ENCODE assay signal across 30 cellular contexts in genomic region chr5:138737494-138738265, GRCh38. TPM values are rescaled to one million over a fixed set of nuclear protein-coding genes. Genes with fewer than 3 reads are reported as not detected.
DNase-seq lines count a peak whose midpoint lies in the region; ATAC-seq and TF ChIP-seq lines count a peak whose summit lies in the region.
"Had no signal": no experiment of that assay in that cellular context is flagged by ENCODE, and none has a peak within 500 bp of the region (broad histone marks: within the 10 kb centered on the region; RNA-seq: fewer than 3 reads in every experiment).

No MANE protein-coding gene starts in this region.

- H3K4me3 Mint-ChIP-seq in activated CD4-positive, alpha-beta T cell treated with anti-CD3 and anti-CD28 coated beads, Interleukin-2, amount 10 ng/mL, durations not matched to agents 24 days and 14 days: no peak overlapping the region
- no peak overlapping the region for H3K4me3 Mint-ChIP-seq in mesothelial cell of epicardium
- H3K4me3 Mint-ChIP-seq: activated CD4-positive, alpha-beta T cell treated with anti-CD3 and anti-CD28 coated beads for 36 hours; activated naive CD4-positive, alpha-beta T cell treated with anti-CD3 and anti-CD28 coated beads for 36 hours; activated T-cell treated with anti-CD3 and anti-CD28 coated beads, Interleukin-2, amount 50 U/mL, for 4 hours; CD8-positive, alpha-beta T cell; IgD-negative memory B cell; natural killer cell; stimulated activated memory B cell treated with anti-CD40 and anti-IgM and Interleukin-4, amounts not matched to agents 10 μg/mL and 1 μg/mL and 100 μg/mL, for 72 hours; T-helper 1 cell treated with Interleukin-12 subunit alpha and Interleukin-12 subunit beta and Interleukin-4 antibody, amounts not matched to agents 30 μg/mL and 1 μg/mL, for 36 hours had no signal

- H3K4me1 Mint-ChIP-seq in activated CD4-positive, alpha-beta T cell treated with anti-CD3 and anti-CD28 coated beads, Interleukin-2, amount 10 ng/mL, durations not matched to agents 24 days and 14 days: peaks cover 34% of the 10 kb centered on the region
- H3K4me1 Mint-ChIP-seq in mesothelial cell of epicardium: peaks cover 23% of the 10 kb centered on the region

- H3K27me3 Mint-ChIP-seq in activated CD4-positive, alpha-beta T cell treated with anti-CD3 and anti-CD28 coated beads, Interleukin-2, amount 10 ng/mL, durations not matched to agents 24 days and 14 days: peaks cover 13% of the 10 kb centered on the region
- no peaks in the 10 kb centered on the region for H3K27me3 Mint-ChIP-seq in mesothelial cell of epicardium (ENCODE audit: low read depth)
- H3K27me3 Mint-ChIP-seq: IgD-negative memory B cell; stimulated activated memory B cell treated with anti-CD40 and anti-IgM and Interleukin-4, amounts not matched to agents 10 μg/mL and 1 μg/mL and 100 μg/mL, for 72 hours had no signal

- no peak for TF ChIP-seq CTCF in mesothelial cell of epicardium (IDR thresholded peaks at IDR 0.05; ENCODE audit: unreplicated experiment)

- no peaks in the 10 kb centered on the region for H3K9me3 Mint-ChIP-seq in activated CD4-positive, alpha-beta T cell treated with anti-CD3 and anti-CD28 coated beads, Interleukin-2, amount 10 ng/mL, durations not matched to agents 24 days and 14 days
- H3K9me3 Mint-ChIP-seq in mesothelial cell of epicardium: no peaks in the 10 kb centered on the region
- H3K9me3 Mint-ChIP-seq: activated naive CD4-positive, alpha-beta T cell treated with anti-CD3 and anti-CD28 coated beads for 36 hours; activated T-cell treated with anti-CD3 and anti-CD28 coated beads, Interleukin-2, amount 50 U/mL, for 4 hours; CD8-positive, alpha-beta T cell; natural killer cell; T-helper 1 cell treated with Interleukin-12 subunit alpha and Interleukin-12 subunit beta and Interleukin-4 antibody, amounts not matched to agents 30 μg/mL and 1 μg/mL, for 36 hours had no signal

- H3K36me3 Mint-ChIP-seq in activated CD4-positive, alpha-beta T cell treated with anti-CD3 and anti-CD28 coated beads, Interleukin-2, amount 10 ng/mL, durations not matched to agents 24 days and 14 days (ENCODE audit: low read depth): no peaks in the 10 kb centered on the region
- H3K36me3 Mint-ChIP-seq in mesothelial cell of epicardium: no peaks in the 10 kb centered on the region
- H3K36me3 Mint-ChIP-seq: CD8-positive, alpha-beta T cell; IgD-negative memory B cell; natural killer cell; stimulated activated memory B cell treated with anti-CD40 and anti-IgM and Interleukin-4, amounts not matched to agents 10 μg/mL and 1 μg/mL and 100 μg/mL, for 72 hours had no signal

- intact Hi-C loops in activated CD4-positive, alpha-beta T cell treated with anti-CD3 and anti-CD28 coated beads, Interleukin-2, amount 10 ng/mL, durations not matched to agents 24 days and 14 days (cut with micrococcal nuclease): loop anchor here (1.0 to 5.0 kb wide), 5 partner anchors 18 to 509 kb away; partner anchors contain the start of gene HSPA9

- no peak for DNase-seq in activated CD4-positive, alpha-beta T cell treated with anti-CD3 and anti-CD28 coated beads, Interleukin-2, amount 10 ng/mL, durations not matched to agents 24 days and 14 days
- no peak for DNase-seq in activated CD4-positive, alpha-beta T cell treated with anti-CD3 and anti-CD28 coated beads, Interleukin-2, amount 50 U/mL, for 4 hours
- DNase-seq in NCI-H774 (lab: John Stamatoyannopoulos, UW) (peak; percentile 64), astrocyte of the hippocampus (ENCODE audit: low read depth, low spot score) (peak; percentile 63), mesothelial cell of epicardium (ENCODE audit: low spot score in 2 of 2, unreplicated experiment in 2 of 2) (no peak), cerebellum (ENCODE audit: low spot score) (no peak)
- DNase-seq: activated CD4-positive, alpha-beta T cell treated with anti-CD3 and anti-CD28 coated beads for 36 hours; activated naive CD4-positive, alpha-beta T cell treated with anti-CD3 and anti-CD28 coated beads for 36 hours; activated T-cell treated with anti-CD3 and anti-CD28 coated beads, Interleukin-2, amount 50 U/mL, for 4 hours; AML-193; aorta; CD8-positive, alpha-beta T cell; cerebellar nuclear complex; DMS 273 treated with DMSO at 0.1 percent for 48 hours; foreskin fibroblast; hippocampal formation; left ventricle myocardium superior; midbrain; natural killer cell; NCI-H1417 treated with DMSO at 0.1 percent for 48 hours; NCI-H748 treated with DMSO at 0.1 percent for 48 hours; SJCRH30; stimulated activated CD4-positive, alpha-beta T cell treated with anti-CD3 and anti-CD28 coated beads, Interleukin-2, amount 100 ng/mL, for 48 hours; testis; uterus had no signal

- ATAC-seq in GM18520 (IDR thresholded peaks at IDR 0.05; ENCODE audit: unreplicated experiment) (no peak), HG02973 (IDR thresholded peaks at IDR 0.05; ENCODE audit: unreplicated experiment) (no peak)
- ATAC-seq: CD8-positive, alpha-beta T cell; left ventricle myocardium superior; natural killer cell; stimulated activated memory B cell treated with anti-CD40 and anti-IgM and Interleukin-4, amounts not matched to agents 10 μg/mL and 1 μg/mL and 100 μg/mL, for 72 hours had no signal

- H3K27ac Mint-ChIP-seq in activated CD4-positive, alpha-beta T cell treated with anti-CD3 and anti-CD28 coated beads, Interleukin-2, amount 10 ng/mL, durations not matched to agents 24 days and 14 days: peak overlapping the region; percentile 88
- peak overlapping the region; percentile 71 for H3K27ac Mint-ChIP-seq in mesothelial cell of epicardium
- H3K27ac Mint-ChIP-seq: activated naive CD4-positive, alpha-beta T cell treated with anti-CD3 and anti-CD28 coated beads for 36 hours; CD8-positive, alpha-beta T cell; IgD-negative memory B cell; natural killer cell; T-helper 1 cell treated with Interleukin-12 subunit alpha and Interleukin-12 subunit beta and Interleukin-4 antibody, amounts not matched to agents 30 μg/mL and 1 μg/mL, for 36 hours had no signal

RNA-seq across cellular contexts. Expression of gene CTNNA1, which starts 15.5 kb away (rescaled TPM):
- 58.7 and 78.6 TPM in 2 replicates for total RNA-seq in activated CD4-positive, alpha-beta T cell treated with anti-CD3 and anti-CD28 coated beads, Interleukin-2, amount 10 ng/mL, durations not matched to agents 24 days and 14 days
- total RNA-seq in mesothelial cell of epicardium (397 to 427 TPM (median 416 TPM) in 3 replicates), cerebellum (162 TPM)

Comparison
In these comparisons a context has a peak if more than half of its experiments do, and no peak if none do; other contexts are left out.
1. DNase-seq: peak in NCI-H774 (single experiment) and astrocyte of the hippocampus (single experiment); none in activated CD4-positive, alpha-beta T cell treated with anti-CD3 and anti-CD28 coated beads, Interleukin-2, amount 10 ng/mL, durations not matched to agents 24 days and 14 days (single experiment), activated CD4-positive, alpha-beta T cell treated with anti-CD3 and anti-CD28 coated beads, Interleukin-2, amount 50 U/mL, for 4 hours (0 of 2), mesothelial cell of epicardium (0 of 2) and cerebellum (single experiment).